Comparison of ENCODE assay signal across 17 cellular contexts in genomic region chr13:86757236-86757978, GRCh38.
DNase-seq lines count a peak whose midpoint lies in the region; TF ChIP-seq lines count a peak whose summit lies in the region.
"Had no signal": no experiment of that assay in that cellular context is flagged by ENCODE, and none has a peak within 500 bp of the region (broad histone marks: within the 10 kb centered on the region; RNA-seq: fewer than 3 reads in every experiment).

No MANE protein-coding gene starts in this region.

- peak overlapping the region; percentile 35 for H3K4me3 ChIP-seq in Jurkat, Clone E6-1 (ENCODE audit: low read length)
- H3K4me3 ChIP-seq in vagina, result no peak overlapping the region
- H3K4me3 ChIP-seq: esophagus squamous epithelium, hepatocyte, lower lobe of right lung, thyroid gland had no signal

- TF ChIP-seq CTCF in vagina (IDR thresholded peaks at IDR 0.05), result no peak

- no peaks in the 10 kb centered on the region for H3K4me1 Mint-ChIP-seq in activated CD4-positive, alpha-beta T cell treated with anti-CD3 and anti-CD28 coated beads, Interleukin-2, amount 10 ng/mL, durations not matched to agents 7 days and 5 days
- peaks cover 0 to 11% of the 10 kb centered on the region in 2 donors for H3K4me1 Mint-ChIP-seq in immature natural killer cell
- H3K4me1 Mint-ChIP-seq: activated B cell treated with CpG ODN at 0.5 μM for 24 hours had no signal

- H3K4me3 Mint-ChIP-seq in activated CD4-positive, alpha-beta T cell treated with anti-CD3 and anti-CD28 coated beads, Interleukin-2, amount 10 ng/mL, durations not matched to agents 7 days and 5 days, result peak overlapping the region; percentile 22
- H3K4me3 Mint-ChIP-seq in immature natural killer cell, result peak overlapping the region in 3 of 5 donors; percentile 11 to 74 (median 41)
- H3K4me3 Mint-ChIP-seq: activated B cell treated with CpG ODN at 0.5 μM for 24 hours, HFFc6 had no signal

- H3K4me1 ChIP-seq in vagina, result no peaks in the 10 kb centered on the region
- H3K4me1 ChIP-seq: Caco-2, esophagus squamous epithelium, lower lobe of right lung, thyroid gland had no signal

- no peaks in the 10 kb centered on the region for H3K27me3 Mint-ChIP-seq in activated CD4-positive, alpha-beta T cell treated with anti-CD3 and anti-CD28 coated beads, Interleukin-2, amount 10 ng/mL, durations not matched to agents 7 days and 5 days
- peaks cover 0 to 6% (median 2%) of the 10 kb centered on the region in 3 donors for H3K27me3 Mint-ChIP-seq in immature natural killer cell (ENCODE audit: low read depth in 3 of 3)
- H3K27me3 Mint-ChIP-seq: activated B cell treated with CpG ODN at 0.5 μM for 24 hours had no signal

- intact Hi-C loops in vagina (cut with DNase I), result no loop called here

- TF ChIP-seq POLR2A in vagina (IDR thresholded peaks at IDR 0.05), result no peak

- POLR2A ChIA-PET in activated CD4-positive, alpha-beta T cell treated with anti-CD3 and anti-CD28 coated beads, Interleukin-2, amount 10 ng/mL, durations not matched to agents 7 days and 5 days (lab: Charles Lee), result no interaction called here

- H3K36me3 ChIP-seq in vagina, result no peaks in the 10 kb centered on the region
- H3K36me3 ChIP-seq: esophagus squamous epithelium, lower lobe of right lung, thyroid gland had no signal

- CTCF ChIA-PET in activated CD4-positive, alpha-beta T cell treated with anti-CD3 and anti-CD28 coated beads, Interleukin-2, amount 10 ng/mL, durations not matched to agents 7 days and 5 days (lab: Charles Lee), result no interaction called here

- no peaks in the 10 kb centered on the region for H3K27me3 ChIP-seq in vagina
- H3K27me3 ChIP-seq: esophagus squamous epithelium, hepatocyte, thyroid gland had no signal

- H3K9me3 Mint-ChIP-seq in activated CD4-positive, alpha-beta T cell treated with anti-CD3 and anti-CD28 coated beads, Interleukin-2, amount 10 ng/mL, durations not matched to agents 7 days and 5 days, result peaks cover 25% of the 10 kb centered on the region
- H3K9me3 Mint-ChIP-seq in immature natural killer cell, result peaks cover 18 to 47% (median 27%) of the 10 kb centered on the region in 6 donors

- H3K27ac Mint-ChIP-seq in activated CD4-positive, alpha-beta T cell treated with anti-CD3 and anti-CD28 coated beads, Interleukin-2, amount 10 ng/mL, durations not matched to agents 7 days and 5 days, result peak overlapping the region; percentile 81
- peak overlapping the region; percentile 14 to 94 (median 68) for H3K27ac Mint-ChIP-seq in immature natural killer cell
- H3K27ac Mint-ChIP-seq: activated B cell treated with CpG ODN at 0.5 μM for 24 hours; activated naive CD4-positive, alpha-beta T cell treated with anti-CD3 and anti-CD28 coated beads, Interleukin-2, amount 50 U/mL, for 72 hours; HFFc6 had no signal

- no peaks in the 10 kb centered on the region for H3K36me3 Mint-ChIP-seq in activated CD4-positive, alpha-beta T cell treated with anti-CD3 and anti-CD28 coated beads, Interleukin-2, amount 10 ng/mL, durations not matched to agents 7 days and 5 days (ENCODE audit: low read depth)
- no peaks in the 10 kb centered on the region for H3K36me3 Mint-ChIP-seq in immature natural killer cell

- DNase-seq in activated CD4-positive, alpha-beta T cell treated with anti-CD3 and anti-CD28 coated beads, Interleukin-2, amount 10 ng/mL, durations not matched to agents 7 days and 5 days, result peak; percentile 9
- DNase-seq in activated CD4-positive, alpha-beta T cell treated with anti-CD3 and anti-CD28 coated beads, Interleukin-2, amount 50 U/mL, for 1 hour, result no peak
- peak; percentile 98 for DNase-seq in Jurkat, Clone E6-1 (ENCODE audit: low read depth, low spot score)
- DNase-seq in activated T-helper 9 cell treated with anti-CD3 and anti-CD28 coated beads, Interleukin-2, amount 50 U/mL, for 16 hours (ENCODE audit: low read depth), result peak; percentile 31
- DNase-seq in immature natural killer cell (peak; percentile 14 to 62 (median 57)), kidney glomerular epithelial cell (lab: John Stamatoyannopoulos, UW) (no peak), vagina (ENCODE audit: extremely low spot score in 2 of 2) (no peak), NCI-H2171 (lab: John Stamatoyannopoulos, UW) (no peak)
- DNase-seq: activated B cell treated with CpG ODN at 0.5 μM for 24 hours, Caco-2, esophagus squamous epithelium, HFFc6, lower lobe of right lung, SK-N-SH, thyroid gland had no signal

- no peaks in the 10 kb centered on the region for H3K9me3 ChIP-seq in vagina
- H3K9me3 ChIP-seq: Caco-2, lower lobe of right lung, SK-N-SH, thyroid gland had no signal

- H3K27ac ChIP-seq in vagina, result no peak overlapping the region
- H3K27ac ChIP-seq: esophagus squamous epithelium, hepatocyte, lower lobe of right lung, thyroid gland had no signal

Comparison
In these comparisons a context has a peak if more than half of its experiments do, and no peak if none do; other contexts are left out.
1. DNase-seq: peak in activated CD4-positive, alpha-beta T cell treated with anti-CD3 and anti-CD28 coated beads, Interleukin-2, amount 10 ng/mL, durations not matched to agents 7 days and 5 days (single experiment), Jurkat, Clone E6-1 (single experiment), activated T-helper 9 cell treated with anti-CD3 and anti-CD28 coated beads, Interleukin-2, amount 50 U/mL, for 16 hours (single experiment) and immature natural killer cell (3 of 3); none in activated CD4-positive, alpha-beta T cell treated with anti-CD3 and anti-CD28 coated beads, Interleukin-2, amount 50 U/mL, for 1 hour (single experiment), kidney glomerular epithelial cell (single experiment), vagina (0 of 2) and NCI-H2171 (single experiment).